ENCODE assay signal across 10 cellular contexts in the genomic region with DNA sequence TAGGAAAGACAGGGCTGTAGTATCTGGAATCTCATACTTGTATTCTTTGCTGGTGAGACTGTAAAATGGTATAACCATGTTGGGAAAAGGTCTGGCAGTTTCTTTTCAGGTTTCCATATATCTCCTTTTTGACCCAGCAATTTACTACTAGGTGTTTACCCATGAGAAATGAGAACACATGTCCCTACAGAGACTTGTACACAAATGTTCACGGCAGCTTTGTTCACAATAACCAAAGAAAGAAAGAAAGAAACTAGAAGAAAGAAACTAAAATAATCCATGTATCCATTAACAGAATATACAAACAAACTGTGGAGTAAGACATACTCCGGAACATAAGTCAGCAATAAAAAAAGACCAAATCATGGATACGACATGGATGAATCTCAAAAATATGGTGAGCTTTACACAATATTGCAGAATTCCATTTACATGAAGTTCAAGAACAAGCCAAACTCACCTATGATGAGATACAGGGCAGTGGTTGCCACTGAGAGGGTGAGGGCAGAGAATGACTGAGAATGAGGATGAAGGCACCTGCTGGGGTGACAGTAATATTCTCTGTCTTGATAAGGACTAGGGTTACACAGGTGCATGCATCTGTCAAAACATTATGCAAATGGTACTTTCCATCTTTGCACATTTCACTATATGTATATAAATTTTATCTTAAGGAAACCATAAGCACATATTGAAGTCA. TPM values are rescaled to one million over a fixed set of nuclear protein-coding genes. Genes with fewer than 3 reads are reported as not detected.
A peak's percentile ranks its signal among the peaks of the same experiment; 100 is the strongest.
DNase-seq lines count a peak whose midpoint lies in the region; ATAC-seq, FAIRE-seq and TF ChIP-seq lines count a peak whose summit lies in the region.
"Had no signal": no experiment of that assay in that cellular context is flagged by ENCODE, and none has a peak within 500 bp of the region (broad histone marks: within the 10 kb centered on the region; RNA-seq: fewer than 3 reads in every experiment).

No MANE protein-coding gene starts in this region.

- peaks cover 73% of the 10 kb centered on the region for H3K4me1 Mint-ChIP-seq in brain

- DNase-seq in NCI-H146 (lab: John Stamatoyannopoulos, UW) = peak; percentile 12
- DNase-seq in NCI-H146 treated with DMSO at 0.1 percent for 48 hours (lab: John Stamatoyannopoulos, UW; ENCODE audit: unreplicated experiment) = no peak
- no peak for DNase-seq in D721Med (ENCODE audit: insufficient read length, low spot score)
- DNase-seq in cerebellar cortex (ENCODE audit: low spot score) = no peak
- no peak for DNase-seq in HK-2 (ENCODE audit: unreplicated experiment)
- DNase-seq: NCI-H748 treated with DMSO at 0.1 percent for 48 hours had no signal

- peak overlapping the region in 3 of 5 experiments; percentile 63 to 92 (median 64) for H3K27ac Mint-ChIP-seq in brain

- peaks cover 42% of the 10 kb centered on the region for H3K27me3 Mint-ChIP-seq in brain

- H3K36me3 Mint-ChIP-seq in brain = peaks cover 4% of the 10 kb centered on the region

- peak; percentile 13 for ATAC-seq in HG03095 (IDR thresholded peaks at IDR 0.05; ENCODE audit: unreplicated experiment)

- peak overlapping the region in 4 of 5 experiments; percentile 40 to 95 (median 72) for H3K4me3 Mint-ChIP-seq in brain

- TF ChIP-seq CTCF in brain (conservative IDR thresholded peaks at IDR 0.05) (no peak), D721Med (IDR thresholded peaks at IDR 0.05; ENCODE audit: insufficient read depth, missing control alignments) (no peak)

- peaks cover 0 to 6% (median 0%) of the 10 kb centered on the region in 5 experiments for H3K9me3 Mint-ChIP-seq in brain

- peak overlapping the region in 15 of 21 experiments; percentile 16 to 95 (median 89) for H3K27ac ChIP-seq in skin epidermis
- H3K27ac ChIP-seq: 22Rv1 had no signal

- FAIRE-seq in D721Med (lab: Jason Lieb, UNC) = no peak

- no peak overlapping the region for H3K4me3 ChIP-seq in skin epidermis

RNA-seq across cellular contexts. Expression of a gene that starts 2.7 kb away (rescaled TPM):
- polyA plus RNA-seq in brain (ENCODE audit: insufficient read depth, low read depth, low replicate concordance) = 15.1 TPM
